Comparison of ENCODE assay signal across 13 cellular contexts in genomic region chr1:77039739-77040138, GRCh38.
A peak's percentile ranks its signal among the peaks of the same experiment; 100 is the strongest.
DNase-seq lines count a peak whose midpoint lies in the region; ATAC-seq and TF ChIP-seq lines count a peak whose summit lies in the region.
"Had no signal": no experiment of that assay in that cellular context is flagged by ENCODE, and none has a peak within 500 bp of the region (broad histone marks: within the 10 kb centered on the region; RNA-seq: fewer than 3 reads in every experiment).

No MANE protein-coding gene starts in this region.

- no peaks in the 10 kb centered on the region for H3K27me3 Mint-ChIP-seq in activated naive CD8-positive, alpha-beta T cell treated with anti-CD3 and anti-CD28 coated beads, Interleukin-2, amount 50 U/mL, for 24 hours
- H3K27me3 Mint-ChIP-seq: naive B cell had no signal

- H3K27ac ChIP-seq in foreskin keratinocyte, result peak overlapping the region; percentile 65
- H3K27ac ChIP-seq: gastrocnemius medialis had no signal

- H3K9me3 Mint-ChIP-seq in activated naive CD8-positive, alpha-beta T cell treated with anti-CD3 and anti-CD28 coated beads, Interleukin-2, amount 50 U/mL, for 24 hours, result peaks cover 7% of the 10 kb centered on the region

- ATAC-seq in foreskin keratinocyte (peak; percentile 94), HG02623 (IDR thresholded peaks at IDR 0.05; ENCODE audit: unreplicated experiment) (no peak)
- no peak for ATAC-seq in activated naive CD8-positive, alpha-beta T cell treated with anti-CD3 and anti-CD28 coated beads, Interleukin-2, amount 50 U/mL, for 24 hours
- ATAC-seq: activated naive CD4-positive, alpha-beta T cell treated with anti-CD3 and anti-CD28 coated beads, Interleukin-2, amount 50 U/mL, for 72 hours; gastrocnemius medialis had no signal

- H3K4me1 ChIP-seq in foreskin keratinocyte, result peaks cover 14% of the 10 kb centered on the region
- H3K4me1 ChIP-seq: gastrocnemius medialis had no signal

- no peak for TF ChIP-seq CTCF in foreskin keratinocyte (conservative IDR thresholded peaks at IDR 0.05)

- no peak overlapping the region for H3K27ac Mint-ChIP-seq in activated naive CD8-positive, alpha-beta T cell treated with anti-CD3 and anti-CD28 coated beads, Interleukin-2, amount 50 U/mL, for 24 hours
- H3K27ac Mint-ChIP-seq: activated B cell treated with CpG ODN at 0.5 μM for 24 hours; activated naive CD4-positive, alpha-beta T cell treated with anti-CD3 and anti-CD28 coated beads, Interleukin-2, amount 50 U/mL, for 72 hours; naive B cell had no signal

- DNase-seq in H4 (ENCODE audit: low spot score) (peak; percentile 82), T1000 (lab: John Stamatoyannopoulos, UW) (peak; percentile 76), foreskin keratinocyte (peak; percentile 92 to 97), skeletal muscle cell (ENCODE audit: low read depth) (peak; percentile 98), NCI-H1694 (lab: John Stamatoyannopoulos, UW) (no peak), SHP77 treated with DMSO at 0.1 percent for 48 hours (lab: John Stamatoyannopoulos, UW) (no peak)
- no peak for DNase-seq in activated naive CD8-positive, alpha-beta T cell treated with anti-CD3 and anti-CD28 coated beads, Interleukin-2, amount 50 U/mL, for 24 hours
- DNase-seq: activated B cell treated with CpG ODN at 0.5 μM for 24 hours, gastrocnemius medialis, naive B cell, NCI-H510A had no signal

- no peak overlapping the region for H3K4me3 ChIP-seq in skeletal muscle cell (ENCODE audit: low read depth, low read length)
- H3K4me3 ChIP-seq: gastrocnemius medialis had no signal

- H3K4me3 Mint-ChIP-seq in activated naive CD8-positive, alpha-beta T cell treated with anti-CD3 and anti-CD28 coated beads, Interleukin-2, amount 50 U/mL, for 24 hours, result no peak overlapping the region
- H3K4me3 Mint-ChIP-seq: activated B cell treated with CpG ODN at 0.5 μM for 24 hours, naive B cell had no signal

- H3K36me3 Mint-ChIP-seq in activated naive CD8-positive, alpha-beta T cell treated with anti-CD3 and anti-CD28 coated beads, Interleukin-2, amount 50 U/mL, for 24 hours (ENCODE audit: low read depth), result no peaks in the 10 kb centered on the region
- H3K36me3 Mint-ChIP-seq: activated naive CD4-positive, alpha-beta T cell treated with anti-CD3 and anti-CD28 coated beads, Interleukin-2, amount 50 U/mL, for 72 hours had no signal

- H3K27me3 ChIP-seq in foreskin keratinocyte, result no peaks in the 10 kb centered on the region
- H3K27me3 ChIP-seq: gastrocnemius medialis had no signal

- H3K4me1 Mint-ChIP-seq in activated naive CD8-positive, alpha-beta T cell treated with anti-CD3 and anti-CD28 coated beads, Interleukin-2, amount 50 U/mL, for 24 hours, result no peaks in the 10 kb centered on the region
- H3K4me1 Mint-ChIP-seq: activated B cell treated with CpG ODN at 0.5 μM for 24 hours, naive B cell had no signal

Comparison
In these comparisons a context has a peak if more than half of its experiments do, and no peak if none do; other contexts are left out.
1. DNase-seq: peak in H4 (single experiment), T1000 (single experiment), foreskin keratinocyte (2 of 2) and skeletal muscle cell (single experiment); none in NCI-H1694 (single experiment), activated naive CD8-positive, alpha-beta T cell treated with anti-CD3 and anti-CD28 coated beads, Interleukin-2, amount 50 U/mL, for 24 hours (single experiment) and SHP77 treated with DMSO at 0.1 percent for 48 hours (single experiment).